ENCODE assay signal across 9 cellular contexts in the genomic region with DNA sequence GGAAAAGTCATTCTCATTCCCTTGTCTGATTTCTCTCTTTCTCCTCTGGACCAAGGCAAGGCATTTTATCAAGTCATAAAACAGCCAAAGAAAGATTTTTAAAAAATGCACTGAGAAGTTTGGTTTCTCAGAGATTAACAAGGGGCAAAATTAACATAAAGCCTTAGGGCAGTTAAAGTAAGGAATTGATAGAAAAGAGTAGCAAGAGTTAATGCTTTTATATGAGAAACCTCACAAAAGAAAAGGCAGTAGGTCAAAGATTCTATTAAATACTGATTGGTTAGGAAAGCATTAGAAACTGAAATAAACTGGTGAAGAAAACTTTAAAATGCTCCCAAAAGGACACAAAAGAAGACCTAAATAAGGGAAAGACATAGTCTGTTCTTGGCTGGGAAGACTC.
"Had no signal": no experiment of that assay in that cellular context is flagged by ENCODE, and none has a peak within 500 bp of the region (broad histone marks: within the 10 kb centered on the region; RNA-seq: fewer than 3 reads in every experiment).

No MANE protein-coding gene starts in this region.

- H3K4me3 Mint-ChIP-seq: GM23338, H9, HFFc6 had no signal

- H3K36me3 ChIP-seq: HAP-1 had no signal

- H3K4me1 Mint-ChIP-seq: GM23338, H9 had no signal

- H3K9me3 ChIP-seq: HAP-1 had no signal

- ATAC-seq: GM23338, HCT116 had no signal

- H3K27ac Mint-ChIP-seq: GM23338, H9, HFFc6 had no signal

- H3K27ac ChIP-seq: GM23248 had no signal

- H3K4me3 ChIP-seq: GM23248, GM23338, HAP-1 had no signal

- DNase-seq: GM23248, GOT3, H7, H9, HCEC 1CT, HFFc6 had no signal
